Comparison of ENCODE assay signal across 13 cellular contexts in the genomic region with DNA sequence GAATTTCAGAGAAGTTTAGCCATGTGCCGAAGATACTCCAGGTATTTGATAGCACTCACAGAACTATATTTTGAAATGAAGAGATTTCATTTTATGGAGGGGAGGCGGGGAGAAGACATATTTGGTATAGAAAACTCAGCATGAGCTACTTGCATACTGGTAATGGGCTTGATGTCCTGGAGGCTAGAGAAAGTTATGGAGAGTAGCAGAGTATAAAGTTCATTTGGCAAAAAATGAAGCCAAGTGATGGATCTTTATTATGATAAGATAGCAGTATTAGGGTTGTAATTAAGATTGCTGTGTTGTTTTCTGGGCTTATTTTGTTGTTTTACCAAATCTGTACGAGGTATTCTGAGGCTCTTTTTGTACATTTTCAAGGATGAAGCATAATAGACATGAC.
A peak's percentile ranks its signal among the peaks of the same experiment; 100 is the strongest.
DNase-seq lines count a peak whose midpoint lies in the region; ATAC-seq, FAIRE-seq and TF ChIP-seq lines count a peak whose summit lies in the region.
"Had no signal": no experiment of that assay in that cellular context is flagged by ENCODE, and none has a peak within 500 bp of the region (broad histone marks: within the 10 kb centered on the region; RNA-seq: fewer than 3 reads in every experiment).

No MANE protein-coding gene starts in this region.

- peak overlapping the region; percentile 38 for H3K27ac Mint-ChIP-seq in stimulated activated naive B cell treated with anti-CD40 and anti-IgM and Interleukin-4, amounts not matched to agents 10 μg/mL and 1 μg/mL and 100 μg/mL, for 72 hours
- H3K27ac Mint-ChIP-seq: CD8-positive, alpha-beta T cell had no signal

- H2AFZ ChIP-seq in PC-9: no peak overlapping the region
- no peak overlapping the region for H2AFZ ChIP-seq in keratinocyte (ENCODE audit: control insufficient read depth, low read length)

- peaks cover 7 to 8% of the 10 kb centered on the region in 2 donors for H3K36me3 Mint-ChIP-seq in stimulated activated naive B cell treated with anti-CD40 and anti-IgM and Interleukin-4, amounts not matched to agents 10 μg/mL and 1 μg/mL and 100 μg/mL, for 72 hours

- TF ChIP-seq CTCF in D721Med (IDR thresholded peaks at IDR 0.05; ENCODE audit: insufficient read depth, missing control alignments) (no peak), PC-9 (conservative IDR thresholded peaks at IDR 0.05) (no peak), keratinocyte (optimal IDR thresholded peaks at IDR 0.05 in 1 of 3, IDR thresholded peaks at IDR 0.05 in 1 of 3, conservative IDR thresholded peaks at IDR 0.05 in 1 of 3; ENCODE audit: extremely low read depth in 1 of 3, insufficient read depth in 2 of 3, low read length in 3 of 3) (no peak)

- DNase-seq in D721Med (ENCODE audit: insufficient read length, low spot score) (no peak), PC-9 (no peak), keratinocyte (ENCODE audit: low read depth, low spot score) (no peak)
- DNase-seq in stimulated activated naive B cell treated with anti-CD40 and anti-IgM and Interleukin-4, amounts not matched to agents 10 μg/mL and 1 μg/mL and 100 μg/mL, for 72 hours: no peak
- DNase-seq in activated naive CD4-positive, alpha-beta T cell (lab: John Stamatoyannopoulos, UW): no peak
- DNase-seq: CD8-positive, alpha-beta T cell; DND-41; NCI-H2107; NCI-H524 treated with DMSO at 0.1 percent for 48 hours; SHP77 treated with DMSO at 0.1 percent for 48 hours had no signal

- H3K79me2 ChIP-seq in PC-9 (ENCODE audit: low read depth) (peaks cover 5% of the 10 kb centered on the region; the same call in 1 of the 2 replicates), keratinocyte (ENCODE audit: control insufficient read depth, insufficient read depth, low read length) (peaks cover 2% of the 10 kb centered on the region)

- CTCF ChIA-PET in PC-9 (lab: Charles Lee): no interaction called here

- H3K27me3 ChIP-seq in PC-9 (ENCODE audit: insufficient read depth, low read depth) (no peaks in the 10 kb centered on the region), keratinocyte (ENCODE audit: control insufficient read depth, extremely low read depth, insufficient read depth, low read length) (no peaks in the 10 kb centered on the region)
- H3K27me3 ChIP-seq: BLaER1 had no signal

- H3K36me3 ChIP-seq in PC-9 (ENCODE audit: low read depth) (no peaks in the 10 kb centered on the region), keratinocyte (ENCODE audit: control insufficient read depth in 2 of 2, extremely low read depth in 1 of 2, insufficient read depth in 2 of 2, low read length in 2 of 2) (no peaks in the 10 kb centered on the region)
- H3K36me3 ChIP-seq: BLaER1 had no signal

- POLR2A ChIA-PET in PC-9 (lab: Charles Lee; ENCODE audit: unreplicated experiment): no interaction called here

- dilution Hi-C loops in keratinocyte (cut with MboI; ENCODE audit: extremely low pct_ligation_motif_present, low sequenced_read_pairs): no loop called here

- H3K4me1 ChIP-seq in PC-9 (replicated peaks; ENCODE audit: insufficient read depth) (peaks cover 17% of the 10 kb centered on the region), keratinocyte (ENCODE audit: control insufficient read depth, extremely low read depth, insufficient read depth, low read length) (peaks cover 30% of the 10 kb centered on the region)
- H3K4me1 ChIP-seq: BLaER1 had no signal

- H3K9me1 ChIP-seq in keratinocyte (ENCODE audit: control insufficient read depth, extremely low read depth, insufficient read depth, low read length): no peaks in the 10 kb centered on the region

- no peak overlapping the region for H3K9ac ChIP-seq in keratinocyte (ENCODE audit: control insufficient read depth, extremely low read depth, insufficient read depth, low read length)
- H3K9ac ChIP-seq: BLaER1 had no signal

- intact Hi-C loops in PC-9 (cut with micrococcal nuclease; ENCODE audit: unreplicated experiment): loop anchor here (5.0 kb wide), 3 partner anchors 119 to 1204 kb away; no protein-coding TSS in a partner anchor

- H3K9me3 Mint-ChIP-seq in stimulated activated naive B cell treated with anti-CD40 and anti-IgM and Interleukin-4, amounts not matched to agents 10 μg/mL and 1 μg/mL and 100 μg/mL, for 72 hours: no peaks in the 10 kb centered on the region
- H3K9me3 Mint-ChIP-seq: CD8-positive, alpha-beta T cell had no signal

- H4K20me1 ChIP-seq in PC-9 (ENCODE audit: insufficient read depth) (no peaks in the 10 kb centered on the region), keratinocyte (ENCODE audit: control insufficient read depth, extremely low read depth, insufficient read depth, low read length) (no peaks in the 10 kb centered on the region)
- H4K20me1 ChIP-seq: BLaER1 had no signal

- FAIRE-seq in D721Med (lab: Jason Lieb, UNC): peak; percentile 89
- no peak for FAIRE-seq in keratinocyte (lab: Jason Lieb, UNC)

- H3K4me2 ChIP-seq in PC-9: peak overlapping the region; percentile 21
- H3K4me2 ChIP-seq in keratinocyte (ENCODE audit: control insufficient read depth, extremely low read depth, insufficient read depth, low read depth, low read length): peak overlapping the region; percentile 44
- H3K4me2 ChIP-seq: BLaER1 had no signal

- H3K9me3 ChIP-seq in PC-9 (ENCODE audit: insufficient read depth, low read depth) (no peaks in the 10 kb centered on the region), keratinocyte (ENCODE audit: control insufficient read depth, low read depth, low read length) (no peaks in the 10 kb centered on the region)
- H3K9me3 ChIP-seq: BLaER1 had no signal

- no peaks in the 10 kb centered on the region for H3K9me2 ChIP-seq in PC-9 (ENCODE audit: insufficient read depth)

- ATAC-seq in stimulated activated naive B cell treated with anti-CD40 and anti-IgM and Interleukin-4, amounts not matched to agents 10 μg/mL and 1 μg/mL and 100 μg/mL, for 72 hours (replicated peaks): no peak
- ATAC-seq in HG03108 (IDR thresholded peaks at IDR 0.05; ENCODE audit: unreplicated experiment): no peak
- ATAC-seq in HG02981 (IDR thresholded peaks at IDR 0.05; ENCODE audit: unreplicated experiment): no peak
- ATAC-seq: CD8-positive, alpha-beta T cell had no signal

- H3K27ac ChIP-seq in PC-9 (no peak overlapping the region), keratinocyte (ENCODE audit: control insufficient read depth, insufficient read depth, low read length) (peak overlapping the region; percentile 18)
- H3K27ac ChIP-seq: BLaER1 had no signal

- H3K4me3 Mint-ChIP-seq in stimulated activated naive B cell treated with anti-CD40 and anti-IgM and Interleukin-4, amounts not matched to agents 10 μg/mL and 1 μg/mL and 100 μg/mL, for 72 hours: no peak overlapping the region
- H3K4me3 Mint-ChIP-seq: CD8-positive, alpha-beta T cell had no signal

- no peaks in the 10 kb centered on the region for H3K27me3 Mint-ChIP-seq in stimulated activated naive B cell treated with anti-CD40 and anti-IgM and Interleukin-4, amounts not matched to agents 10 μg/mL and 1 μg/mL and 100 μg/mL, for 72 hours

- H3F3A ChIP-seq in PC-9 (ENCODE audit: insufficient read depth, low read depth): no peaks in the 10 kb centered on the region

- BruUV-seq in PC-9 (replicated peaks; lab: Mats Ljungman, UMichigan): no TSS peak

- H3K4me3 ChIP-seq in PC-9 (no peak overlapping the region), keratinocyte (ENCODE audit: control insufficient read depth in 2 of 3, extremely low read depth in 1 of 3, insufficient read depth in 2 of 3, low read depth in 1 of 3, low read length in 3 of 3) (no peak overlapping the region)
- H3K4me3 ChIP-seq: BLaER1 had no signal

- peaks cover 4 to 7% of the 10 kb centered on the region in 2 donors for H3K4me1 Mint-ChIP-seq in stimulated activated naive B cell treated with anti-CD40 and anti-IgM and Interleukin-4, amounts not matched to agents 10 μg/mL and 1 μg/mL and 100 μg/mL, for 72 hours
